In genomic region chr12:86247871-86248270, GRCh38 we compare ENCODE assay signal across 27 cellular contexts.
"Had no signal": no experiment of that assay in that cellular context is flagged by ENCODE, and none has a peak within 500 bp of the region (broad histone marks: within the 10 kb centered on the region; RNA-seq: fewer than 3 reads in every experiment).

No MANE protein-coding gene starts in this region.

- DNase-seq: activated B cell treated with CpG ODN at 0.5 μM for 24 hours; activated CD4-positive, alpha-beta memory T cell treated with anti-CD3 and anti-CD28 coated beads for 36 hours; activated CD4-positive, alpha-beta T cell treated with anti-CD3 and anti-CD28 coated beads for 4 hours; activated CD4-positive, alpha-beta T cell treated with anti-CD3 and anti-CD28 coated beads, Interleukin-2, amount 10 ng/mL, durations not matched to agents 24 days and 14 days; activated CD4-positive, alpha-beta T cell treated with anti-CD3 and anti-CD28 coated beads, Interleukin-2, amount 50 U/mL, for 1 hour; activated CD4-positive, alpha-beta T cell treated with anti-CD3 and anti-CD28 coated beads, Interleukin-2, amount 50 U/mL, for 4 hours; activated CD4-positive, CD25-positive, alpha-beta regulatory T cell treated with anti-CD3 and anti-CD28 coated beads, Interleukin-2, amount 50 U/mL, for 72 hours; activated CD8-positive, alpha-beta memory T cell treated with anti-CD3 and anti-CD28 coated beads, Interleukin-2, amount 50 U/mL, for 4 hours; activated CD8-positive, alpha-beta T cell treated with anti-CD3 and anti-CD28 coated beads for 36 hours; activated effector memory CD4-positive, alpha-beta T cell treated with Interleukin-2 at 50 U/mL for 16 hours; activated gamma-delta T cell; activated naive CD4-positive, alpha-beta T cell treated with anti-CD3 and anti-CD28 coated beads, Interleukin-2, amount 10 ng/mL, durations not matched to agents 7 days and 5 days; activated naive CD4-positive, alpha-beta T cell treated with Interleukin-2 at 50 U/mL for 16 hours; activated naive CD8-positive, alpha-beta T cell treated with anti-CD3 and anti-CD28 coated beads, Interleukin-2, amount 10 ng/mL, durations not matched to agents 7 days and 5 days; activated naive CD8-positive, alpha-beta T cell treated with anti-CD3 and anti-CD28 coated beads, Interleukin-2, amount 50 U/mL, for 24 hours; activated T-cell treated with anti-CD3 and anti-CD28 coated beads for 4 hours; activated T-cell treated with anti-CD3 and anti-CD28 coated beads, Interleukin-2, amount 50 U/mL, for 1 hour; activated T-cell treated with anti-CD3 and anti-CD28 coated beads, Interleukin-2, amount 50 U/mL, for 48 hours; amygdala; anterior cingulate cortex; caudate nucleus; cerebellar nuclear complex; T-helper 2 cell; T-helper 9 cell had no signal

- H3K27me3 ChIP-seq: ascending aorta, cardiac muscle cell had no signal

- H3K27ac ChIP-seq: ascending aorta, cardiac muscle cell, VCaP had no signal

- H3K9me3 ChIP-seq: ascending aorta had no signal

- H3K4me1 ChIP-seq: ascending aorta had no signal

- H3K4me3 ChIP-seq: ascending aorta, cardiac muscle cell had no signal

- H3K36me3 ChIP-seq: ascending aorta, cardiac muscle cell had no signal

- ATAC-seq: activated CD8-positive, alpha-beta T cell treated with anti-CD3 and anti-CD28 coated beads for 36 hours; activated naive CD8-positive, alpha-beta T cell treated with anti-CD3 and anti-CD28 coated beads, Interleukin-2, amount 50 U/mL, for 24 hours had no signal
